In genomic region chr17:62091804-62092203, GRCh38 we compare ENCODE assay signal across 24 cellular contexts.
"Had no signal": no experiment of that assay in that cellular context is flagged by ENCODE, and none has a peak within 500 bp of the region (broad histone marks: within the 10 kb centered on the region; RNA-seq: fewer than 3 reads in every experiment).

No MANE protein-coding gene starts in this region.

- H3K4me1 Mint-ChIP-seq: natural killer cell, neural crest cell had no signal

- H3K4me3 ChIP-seq: coronary artery, esophagus muscularis mucosa, gastroesophageal sphincter, heart left ventricle, hepatocyte, left ventricle myocardium inferior, lower lobe of right lung, prostate gland, skin epidermis, spleen, suprapubic skin, transverse colon, upper lobe of right lung, vagina had no signal

- H3K4me3 Mint-ChIP-seq: natural killer cell; neural crest cell; stimulated activated naive CD8-positive, alpha-beta T cell treated with anti-CD3 and anti-CD28 coated beads, Interleukin-15, amount 100 ng/mL, for 72 hours had no signal

- H3K9me3 Mint-ChIP-seq: natural killer cell; neural crest cell; stimulated activated naive CD8-positive, alpha-beta T cell treated with anti-CD3 and anti-CD28 coated beads, Interleukin-15, amount 100 ng/mL, for 72 hours had no signal

- H3K36me3 Mint-ChIP-seq: natural killer cell had no signal

- H3K27me3 Mint-ChIP-seq: stimulated activated naive CD8-positive, alpha-beta T cell treated with anti-CD3 and anti-CD28 coated beads, Interleukin-15, amount 100 ng/mL, for 72 hours had no signal

- H3K27ac Mint-ChIP-seq: natural killer cell; stimulated activated naive CD8-positive, alpha-beta T cell treated with anti-CD3 and anti-CD28 coated beads, Interleukin-15, amount 100 ng/mL, for 72 hours had no signal

- ATAC-seq: foreskin keratinocyte; gastroesophageal sphincter; heart left ventricle; left cardiac atrium; lower lobe of right lung; natural killer cell; right cardiac atrium; stimulated activated naive CD8-positive, alpha-beta T cell treated with anti-CD3 and anti-CD28 coated beads, Interleukin-15, amount 100 ng/mL, for 72 hours; upper lobe of right lung had no signal

- DNase-seq: dermis blood vessel endothelial cell; effector memory CD4-positive, alpha-beta T cell; foreskin keratinocyte; heart left ventricle; left cardiac atrium; left ventricle myocardium inferior; lower lobe of right lung; natural killer cell; right cardiac atrium; spleen; stimulated activated CD4-positive, alpha-beta T cell treated with anti-CD3 and anti-CD28 coated beads, Interleukin-4, amount 100 ng/mL, for 4 hours; stimulated activated naive CD4-positive, alpha-beta T cell; stimulated activated naive CD8-positive, alpha-beta T cell treated with anti-CD3 and anti-CD28 coated beads, Interleukin-15, amount 100 ng/mL, for 72 hours; transverse colon; upper lobe of right lung had no signal
